21 cellular contexts compared by ENCODE assay signal in the genomic region with DNA sequence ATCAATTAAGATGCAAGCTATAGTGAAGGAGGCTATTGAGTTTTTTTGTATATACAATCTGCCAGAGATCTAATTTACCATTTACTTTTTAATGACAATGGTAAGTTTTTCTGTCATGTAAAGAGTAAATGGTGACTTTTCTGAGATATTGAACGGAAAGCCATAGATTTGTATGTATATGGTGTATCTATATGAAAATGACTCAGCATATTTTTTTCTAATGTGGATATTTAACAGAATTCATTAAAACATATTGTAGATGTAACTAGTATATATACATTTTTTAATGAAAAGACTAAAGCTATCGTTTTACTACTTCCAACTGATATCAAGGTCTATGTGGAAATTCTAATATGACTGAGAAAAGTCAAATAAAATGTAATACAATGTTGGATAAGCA. TPM values are rescaled to one million over a fixed set of nuclear protein-coding genes. Genes with fewer than 3 reads are reported as not detected.
A peak's percentile ranks its signal among the peaks of the same experiment; 100 is the strongest.
DNase-seq lines count a peak whose midpoint lies in the region; ATAC-seq, FAIRE-seq and TF ChIP-seq lines count a peak whose summit lies in the region.
"Had no signal": no experiment of that assay in that cellular context is flagged by ENCODE, and none has a peak within 500 bp of the region (broad histone marks: within the 10 kb centered on the region; RNA-seq: fewer than 3 reads in every experiment).

No MANE protein-coding gene starts in this region.

- H3K4me3 ChIP-seq in HL-60 (replicated peaks; ENCODE audit: insufficient read depth, low read length) (peak overlapping the region; percentile 43), OCI-LY3 (ENCODE audit: low read length) (peak overlapping the region; percentile 79), H1 (ENCODE audit: extremely low read depth in 1 of 4, insufficient read depth in 2 of 4, low read depth in 3 of 4, low read length in 4 of 4) (no peak overlapping the region)
- H3K4me3 ChIP-seq in naive thymus-derived CD4-positive, alpha-beta T cell (ENCODE audit: low read length), result no peak overlapping the region
- H3K4me3 ChIP-seq: BLaER1 had no signal

- no peak for TF ChIP-seq CTCF in HL-60 (IDR thresholded peaks at IDR 0.05; ENCODE audit: insufficient read depth, low read length)
- TF ChIP-seq CTCF in OCI-LY3 (IDR thresholded peaks at IDR 0.05; ENCODE audit: low read depth, low read length), result no peak
- no peak for TF ChIP-seq CTCF in H1 (IDR thresholded peaks at IDR 0.05; ENCODE audit: control extremely low read depth in 1 of 3, insufficient read depth in 1 of 3, low read depth in 1 of 3, low read length in 3 of 3)

- H3K56ac ChIP-seq in H1 (replicated peaks; ENCODE audit: insufficient read length, low read depth, low read length), result no peak overlapping the region

- POLR2A ChIA-PET in H1 (lab: Charles Lee; ENCODE audit: partially characterized antibody), result no interaction called here
- POLR2A ChIA-PET in naive thymus-derived CD4-positive, alpha-beta T cell (lab: Charles Lee), result no interaction called here

- H3K9ac ChIP-seq in OCI-LY3 (ENCODE audit: low read length) (peak overlapping the region; percentile 65), H1 (replicated peaks in 1 of 4; ENCODE audit: extremely low read depth in 1 of 4, low read depth in 3 of 4, low read length in 3 of 4) (no peak overlapping the region)
- H3K9ac ChIP-seq: BLaER1 had no signal

- no peak overlapping the region for H2BK20ac ChIP-seq in H1 (ENCODE audit: low read length)

- no peaks in the 10 kb centered on the region for H3K27me3 ChIP-seq in HL-60 (ENCODE audit: insufficient read depth, poor library complexity, severe bottlenecking)
- H3K27me3 ChIP-seq in OCI-LY3 (ENCODE audit: low read depth, low read length), result no peaks in the 10 kb centered on the region
- no peaks in the 10 kb centered on the region for H3K27me3 ChIP-seq in H1 (replicated peaks in 1 of 4; ENCODE audit: control insufficient read depth in 3 of 4, extremely low read depth in 1 of 4, insufficient read depth in 3 of 4, low read length in 3 of 4)
- H3K27me3 ChIP-seq in naive thymus-derived CD4-positive, alpha-beta T cell (ENCODE audit: control insufficient read depth in 2 of 2, insufficient read depth in 2 of 2, low read length in 2 of 2), result no peaks in the 10 kb centered on the region
- H3K27me3 ChIP-seq: BLaER1 had no signal

- H2AFZ ChIP-seq in OCI-LY3 (ENCODE audit: low read depth, low read length) (no peak overlapping the region), H1 (ENCODE audit: low read length) (no peak overlapping the region)

- no peak for TF ChIP-seq EP300 in H1 (IDR thresholded peaks at IDR 0.05; ENCODE audit: borderline replicate concordance in 1 of 2, low read depth in 2 of 2, low read length in 2 of 2)

- no peak overlapping the region for H2BK120ac ChIP-seq in H1 (replicated peaks; ENCODE audit: low read depth, low read length)

- TF ChIP-seq RAD21 in H1 (IDR thresholded peaks at IDR 0.05 in 1 of 2, conservative IDR thresholded peaks at IDR 0.05 in 1 of 2; ENCODE audit: low read depth in 2 of 2, low read length in 2 of 2), result no peak

- H3K36me3 ChIP-seq in OCI-LY3 (replicated peaks; ENCODE audit: low read depth, low read length), result no peaks in the 10 kb centered on the region
- H3K36me3 ChIP-seq in H1 (ENCODE audit: control insufficient read depth in 2 of 4, insufficient read depth in 4 of 4, low read length in 3 of 4), result no peaks in the 10 kb centered on the region
- H3K36me3 ChIP-seq in naive thymus-derived CD4-positive, alpha-beta T cell (ENCODE audit: control insufficient read depth in 2 of 3, insufficient read depth in 3 of 3, low read length in 3 of 3), result no peaks in the 10 kb centered on the region
- H3K36me3 ChIP-seq: BLaER1 had no signal

- intact Hi-C loops in naive thymus-derived CD4-positive, alpha-beta T cell (cut with micrococcal nuclease), result no loop called here

- no peaks in the 10 kb centered on the region for H3K9me3 ChIP-seq in OCI-LY3 (ENCODE audit: insufficient read depth, low read length)
- no peaks in the 10 kb centered on the region for H3K9me3 ChIP-seq in H1 (ENCODE audit: insufficient read depth in 2 of 2, low read depth in 1 of 2, low read length in 1 of 2)
- H3K9me3 ChIP-seq in naive thymus-derived CD4-positive, alpha-beta T cell (ENCODE audit: control insufficient read depth in 2 of 3, low read length in 3 of 3), result no peaks in the 10 kb centered on the region
- H3K9me3 ChIP-seq: BLaER1, Caco-2 had no signal

- H3K9me3 Mint-ChIP-seq in naive thymus-derived CD4-positive, alpha-beta T cell, result peaks cover 0 to 8% (median 4%) of the 10 kb centered on the region in 11 donors
- H3K9me3 Mint-ChIP-seq: H9 had no signal

- H3K18ac ChIP-seq in H1 (ENCODE audit: extremely low read depth, low read length), result no peak overlapping the region

- H3K23me2 ChIP-seq in H1 (ENCODE audit: low read depth, low read length), result no peaks in the 10 kb centered on the region

- H3K4ac ChIP-seq in H1 (replicated peaks; ENCODE audit: insufficient read length, low read depth, low read length), result no peak overlapping the region

- no peak overlapping the region for H2BK12ac ChIP-seq in H1 (ENCODE audit: low read depth, low read length)

- H3K36me3 Mint-ChIP-seq in naive thymus-derived CD4-positive, alpha-beta T cell, result peaks cover 0 to 3% (median 0%) of the 10 kb centered on the region in 5 donors
- H3K36me3 Mint-ChIP-seq: CD4-positive, CD25-positive, alpha-beta regulatory T cell; CD8-positive, alpha-beta T cell had no signal

- no peaks in the 10 kb centered on the region for H4K20me1 ChIP-seq in OCI-LY3 (ENCODE audit: insufficient read depth, low read length)
- H4K20me1 ChIP-seq in H1 (replicated peaks in 1 of 2; ENCODE audit: control insufficient read depth in 1 of 2, insufficient read depth in 2 of 2, low read length in 2 of 2), result no peaks in the 10 kb centered on the region
- H4K20me1 ChIP-seq: BLaER1 had no signal

- DNase-seq in HL-60 (ENCODE audit: low read depth in 1 of 2, low spot score in 1 of 2) (no peak), H1 (ENCODE audit: low read depth in 1 of 2, low spot score in 2 of 2) (no peak)
- no peak for DNase-seq in naive thymus-derived CD4-positive, alpha-beta T cell
- no peak for DNase-seq in stimulated activated CD4-positive, alpha-beta T cell treated with anti-CD3 and anti-CD28 coated beads, Interleukin-15, amount 100 ng/mL, for 24 hours
- DNase-seq: Caco-2; CD4-positive, CD25-positive, alpha-beta regulatory T cell; CD8-positive, alpha-beta T cell; DMS153; DND-41; GOT3; H9 had no signal

- H3K79me2 ChIP-seq in OCI-LY3 (ENCODE audit: low read length) (peaks cover 61% of the 10 kb centered on the region), H1 (ENCODE audit: control insufficient read depth in 1 of 2, insufficient read depth in 2 of 2, low read length in 2 of 2) (no peaks in the 10 kb centered on the region)

- no peaks in the 10 kb centered on the region for H3K27me3 Mint-ChIP-seq in naive thymus-derived CD4-positive, alpha-beta T cell
- H3K27me3 Mint-ChIP-seq: B cell; CD4-positive, CD25-positive, alpha-beta regulatory T cell had no signal

- H2BK5ac ChIP-seq in H1 (ENCODE audit: low read depth, low read length), result no peak overlapping the region

- H3K4me1 ChIP-seq in OCI-LY3 (ENCODE audit: low read length) (peaks cover 11% of the 10 kb centered on the region), H1 (replicated peaks in 1 of 4; ENCODE audit: control insufficient read depth in 3 of 4, insufficient read depth in 4 of 4, low read length in 3 of 4) (no peaks in the 10 kb centered on the region)
- no peaks in the 10 kb centered on the region for H3K4me1 ChIP-seq in naive thymus-derived CD4-positive, alpha-beta T cell (ENCODE audit: control insufficient read depth in 2 of 2, insufficient read depth in 2 of 2, low read length in 2 of 2)
- H3K4me1 ChIP-seq: BLaER1, Caco-2 had no signal

- no peak overlapping the region for H4K5ac ChIP-seq in H1 (ENCODE audit: insufficient read length, low read depth, low read length)

- H4K91ac ChIP-seq in H1 (replicated peaks; ENCODE audit: insufficient read length, low read length), result no peak overlapping the region

- no peak overlapping the region for H4K8ac ChIP-seq in H1 (ENCODE audit: extremely low read depth, insufficient read depth, low read length)

- no peak overlapping the region for H2BK15ac ChIP-seq in H1 (ENCODE audit: low read length)

- no peak for FAIRE-seq in H1 (lab: Jason Lieb, UNC)
- FAIRE-seq: G401.6, GM12892 had no signal

- H3K79me1 ChIP-seq in H1 (ENCODE audit: low read depth, low read length), result no peaks in the 10 kb centered on the region

- CTCF ChIA-PET in H1 (lab: Charles Lee; ENCODE audit: partially characterized antibody), result interaction anchor here (1.2 to 1.6 kb wide), 2 partner anchors 46 to 144 kb away, joined by 3 to 4 read pairs; no protein-coding TSS in a partner anchor
- CTCF ChIA-PET in naive thymus-derived CD4-positive, alpha-beta T cell (lab: Charles Lee), result no interaction called here

- no peak for TF ChIP-seq POLR2A in H1 (IDR thresholded peaks at IDR 0.05; ENCODE audit: control extremely low read depth in 1 of 2, low read depth in 2 of 2, low read length in 2 of 2)

- no peak overlapping the region for H3K27ac ChIP-seq in HL-60 (replicated peaks)
- no peak overlapping the region for H3K27ac ChIP-seq in OCI-LY3 (ENCODE audit: low read length)
- H3K27ac ChIP-seq in H1 (ENCODE audit: low read depth, low read length), result no peak overlapping the region
- no peak overlapping the region for H3K27ac ChIP-seq in naive thymus-derived CD4-positive, alpha-beta T cell (ENCODE audit: low read depth, low read length)
- H3K27ac ChIP-seq: BLaER1, C4-2B had no signal

- H3K14ac ChIP-seq in H1 (ENCODE audit: insufficient read length), result no peak overlapping the region

- H3K4me3 Mint-ChIP-seq in naive thymus-derived CD4-positive, alpha-beta T cell, result no peak overlapping the region
- H3K4me3 Mint-ChIP-seq: B cell; CD4-positive, CD25-positive, alpha-beta regulatory T cell; CD8-positive, alpha-beta T cell; H9 had no signal

- H3K27ac Mint-ChIP-seq in naive thymus-derived CD4-positive, alpha-beta T cell, result no peak overlapping the region
- H3K27ac Mint-ChIP-seq: B cell; CD4-positive, CD25-positive, alpha-beta regulatory T cell; CD8-positive, alpha-beta T cell; H9 had no signal

- H3K4me2 ChIP-seq in OCI-LY3 (ENCODE audit: low read length) (peak overlapping the region; percentile 52), H1 (ENCODE audit: insufficient read depth in 1 of 2, low read depth in 2 of 2, low read length in 2 of 2) (no peak overlapping the region)
- H3K4me2 ChIP-seq: BLaER1 had no signal

- 95% methylated on average over 2 of the region's 2 CpGs; no CpG with 5 or more reads in 1 of the 2 experiments for WGBS in H1 (ENCODE audit: extremely low coverage in 1 of 2, insufficient coverage in 1 of 2, insufficient read length in 1 of 2, insufficient replicate concordance in 2 of 2, low coverage in 1 of 2, low lambda C conversion rate in 2 of 2, missing lambda C conversion rate in 1 of 2), 2 experiments

- no peak overlapping the region for H3K23ac ChIP-seq in H1 (ENCODE audit: insufficient read length)

- ATAC-seq in naive thymus-derived CD4-positive, alpha-beta T cell, result no peak
- no peak for ATAC-seq in HG03159 (IDR thresholded peaks at IDR 0.05; ENCODE audit: unreplicated experiment)
- ATAC-seq: CD8-positive, alpha-beta T cell; HCT116 had no signal

- H2AK5ac ChIP-seq in H1 (ENCODE audit: low read depth, low read length), result no peak overlapping the region

- no peaks in the 10 kb centered on the region for H3K4me1 Mint-ChIP-seq in naive thymus-derived CD4-positive, alpha-beta T cell
- H3K4me1 Mint-ChIP-seq: B cell; CD4-positive, CD25-positive, alpha-beta regulatory T cell had no signal

RNA-seq across cellular contexts. Expression of a gene that starts 34.1 kb away (rescaled TPM):
- total RNA-seq in H1 (2021; fragmentation: NEBNext Ultra II Directional; extraction: Animal tissue kit (Norgen Biotek cat#: 25700)), result not detected in 2 replicates
- 0.03 TPM in 1 of 2 replicates, not detected in the other for polyA plus RNA-seq in H1 (2011; rRNA removed)
- polyA plus RNA-seq in H1 (2011; cell fraction: cytosol; rRNA removed), result 0.03 TPM
- polyA plus RNA-seq in H1 (2011; cell fraction: nucleus; rRNA removed), result 0.07 TPM
- polyA plus RNA-seq in H1 (2012, experiment 1 of 2), result not detected in 4 replicates
- not detected for polyA plus RNA-seq in H1 (2012, experiment 2 of 2)
- polyA plus RNA-seq in H1 (2013, experiment 1 of 2), result 0.04 TPM
- polyA plus RNA-seq in H1 (2013, experiment 2 of 2), result 0.04 TPM
- polyA minus RNA-seq in H1 (2011; rRNA and poly(A)+ RNA removed), result 0.03 and 0.07 TPM in 2 replicates
- polyA minus RNA-seq in H1 (2011; cell fraction: cytosol; rRNA and poly(A)+ RNA removed), result not detected
- polyA minus RNA-seq in H1 (2011; cell fraction: nucleus; rRNA and poly(A)+ RNA removed), result not detected
- total RNA-seq in naive thymus-derived CD4-positive, alpha-beta T cell, result not detected
- not detected for polyA plus RNA-seq in naive thymus-derived CD4-positive, alpha-beta T cell
- total RNA-seq: A172; B cell; Caco-2; CD4-positive, CD25-positive, alpha-beta regulatory T cell; CD8-positive, alpha-beta T cell; H9 had no signal
- polyA plus RNA-seq: AG04450; CD4-positive, CD25-positive, alpha-beta regulatory T cell had no signal

Comparison
In these comparisons a context has a peak if more than half of its experiments do, and no peak if none do; other contexts are left out.
1. H3K4me3 ChIP-seq: peak in HL-60 (single experiment) and OCI-LY3 (single experiment); none in H1 (0 of 4) and naive thymus-derived CD4-positive, alpha-beta T cell (single experiment).